Comparison of ENCODE assay signal across 9 cellular contexts in the genomic region with DNA sequence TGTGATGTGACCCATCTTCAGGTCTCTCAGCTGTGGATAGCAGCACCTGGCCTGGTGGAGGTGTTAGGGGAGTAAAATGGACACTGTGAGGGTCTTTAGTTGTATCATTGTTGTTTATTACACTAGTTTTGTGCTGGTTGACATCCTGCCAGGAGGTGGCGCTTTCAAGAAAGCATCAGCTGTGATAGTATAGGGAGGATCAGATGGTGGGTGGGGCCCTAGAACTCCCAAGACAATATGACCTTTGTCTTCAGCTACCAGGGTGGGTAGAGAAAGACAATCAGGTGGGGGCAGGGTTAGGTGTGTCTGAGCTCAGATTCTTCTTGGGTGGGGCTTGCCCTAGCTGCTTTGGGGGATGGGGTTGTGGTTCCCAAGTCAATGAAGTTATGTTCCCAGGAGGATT.
DNase-seq lines count a peak whose midpoint lies in the region; ATAC-seq and TF ChIP-seq lines count a peak whose summit lies in the region.
"Had no signal": no experiment of that assay in that cellular context is flagged by ENCODE, and none has a peak within 500 bp of the region (broad histone marks: within the 10 kb centered on the region; RNA-seq: fewer than 3 reads in every experiment).

No MANE protein-coding gene starts in this region.

- H3K4me1 ChIP-seq in hepatocyte (ENCODE audit: insufficient read depth) = no peaks in the 10 kb centered on the region

- H3K79me2 ChIP-seq in hepatocyte = no peaks in the 10 kb centered on the region

- ATAC-seq in HG02840 (IDR thresholded peaks at IDR 0.05; ENCODE audit: low FRiP score, unreplicated experiment) = no peak
- ATAC-seq in left lobe of liver = no peak
- no peak for ATAC-seq in HG03378 (IDR thresholded peaks at IDR 0.05; ENCODE audit: unreplicated experiment)

- H3K4me3 ChIP-seq in GM12864 (ENCODE audit: low read depth, low read length) (no peak overlapping the region), hepatocyte (no peak overlapping the region)
- H3K4me3 ChIP-seq: GM23248 had no signal

- TF ChIP-seq CTCF in GM12864 (IDR thresholded peaks at IDR 0.05; ENCODE audit: low read depth, low read length, missing control alignments) (peak; percentile 35), hepatocyte (IDR thresholded peaks at IDR 0.05; ENCODE audit: poor library complexity) (peak; percentile 30)

- no peaks in the 10 kb centered on the region for H4K20me1 ChIP-seq in hepatocyte (ENCODE audit: insufficient read depth, poor library complexity, severe bottlenecking)

- H3K36me3 ChIP-seq in hepatocyte (replicated peaks; ENCODE audit: insufficient read depth, low read depth) = no peaks in the 10 kb centered on the region

- H3K27me3 ChIP-seq in hepatocyte = no peaks in the 10 kb centered on the region

- H3K27ac ChIP-seq in hepatocyte = no peak overlapping the region
- H3K27ac ChIP-seq: GM23248 had no signal

- 94% methylated on average over 1 of the region's 1 CpG for WGBS in hepatocyte (ENCODE audit: low lambda C conversion rate, missing lambda C conversion rate)

- DNase-seq in DMS 273 (lab: John Stamatoyannopoulos, UW; ENCODE audit: unreplicated experiment) (peak; percentile 23), DMS 273 treated with DMSO at 0.1 percent for 48 hours (lab: John Stamatoyannopoulos, UW) (no peak), GM12864 (ENCODE audit: low read depth) (peak; percentile 5), RKO (ENCODE audit: low spot score) (peak; percentile 5), hepatocyte (ENCODE audit: low spot score) (peak; percentile 28), left lobe of liver (ENCODE audit: low spot score) (no peak)
- DNase-seq: GM23248 had no signal

- H3K9me2 ChIP-seq in hepatocyte (replicated peaks; ENCODE audit: insufficient read depth) = no peaks in the 10 kb centered on the region

- no peak overlapping the region for H2AFZ ChIP-seq in hepatocyte
- H2AFZ ChIP-seq: GM23248 had no signal

- H3K9me3 ChIP-seq in hepatocyte (ENCODE audit: low read depth) = no peaks in the 10 kb centered on the region

- no peak overlapping the region for H3K4me2 ChIP-seq in hepatocyte

Comparison
In these comparisons a context has a peak if more than half of its experiments do, and no peak if none do; other contexts are left out.
1. DNase-seq: peak in DMS 273 (single experiment), GM12864 (single experiment), RKO (single experiment) and hepatocyte (single experiment); none in DMS 273 treated with DMSO at 0.1 percent for 48 hours (single experiment) and left lobe of liver (single experiment).